In the genomic region with DNA sequence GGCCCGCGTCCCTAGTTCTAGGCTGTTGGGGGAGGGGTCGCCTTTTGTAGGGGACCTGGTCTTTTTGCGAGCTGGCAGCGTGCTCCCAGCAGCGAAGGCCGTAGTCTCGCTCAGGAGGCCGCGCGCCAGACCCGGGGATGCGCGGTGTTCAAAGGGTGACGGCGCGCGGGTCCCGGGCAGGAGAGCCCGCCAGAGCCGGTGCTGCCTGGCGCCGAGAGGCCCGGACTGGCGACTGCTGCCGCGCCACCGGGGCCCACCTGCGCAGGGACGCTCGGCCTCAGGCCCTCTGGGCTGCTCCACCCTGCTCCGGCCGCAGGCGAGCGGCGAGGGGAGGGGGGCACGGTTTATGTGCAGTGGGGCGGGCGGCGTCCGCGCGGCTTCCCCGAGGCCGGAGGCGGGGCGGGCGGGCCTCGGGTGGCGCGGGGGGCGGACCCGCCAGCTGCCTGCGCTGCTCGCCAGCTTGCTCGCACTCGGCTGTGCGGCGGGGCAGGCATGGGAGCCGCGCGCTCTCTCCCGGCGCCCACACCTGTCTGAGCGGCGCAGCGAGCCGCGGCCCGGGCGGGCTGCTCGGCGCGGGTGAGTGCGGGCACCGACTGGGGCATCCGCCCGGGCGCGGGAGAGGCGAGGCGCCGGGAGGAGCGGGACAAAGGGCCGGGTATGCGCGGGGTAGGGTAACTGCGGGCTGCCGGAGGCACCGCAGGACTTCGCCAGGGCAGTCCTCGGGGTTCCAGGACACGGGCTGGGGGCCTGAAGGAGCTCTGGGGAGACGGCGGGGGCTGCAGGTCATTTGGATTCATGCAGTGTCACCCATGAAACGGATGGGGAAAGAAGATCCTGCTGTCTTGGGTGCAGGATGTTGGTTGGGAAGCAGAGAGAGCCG, we compare ENCODE assay signal across 8 cellular contexts. TPM values are rescaled to one million over a fixed set of nuclear protein-coding genes. Genes with fewer than 3 reads are reported as not detected.
DNase-seq lines count a peak whose midpoint lies in the region; ATAC-seq and TF ChIP-seq lines count a peak whose summit lies in the region.

A gene with protein sequence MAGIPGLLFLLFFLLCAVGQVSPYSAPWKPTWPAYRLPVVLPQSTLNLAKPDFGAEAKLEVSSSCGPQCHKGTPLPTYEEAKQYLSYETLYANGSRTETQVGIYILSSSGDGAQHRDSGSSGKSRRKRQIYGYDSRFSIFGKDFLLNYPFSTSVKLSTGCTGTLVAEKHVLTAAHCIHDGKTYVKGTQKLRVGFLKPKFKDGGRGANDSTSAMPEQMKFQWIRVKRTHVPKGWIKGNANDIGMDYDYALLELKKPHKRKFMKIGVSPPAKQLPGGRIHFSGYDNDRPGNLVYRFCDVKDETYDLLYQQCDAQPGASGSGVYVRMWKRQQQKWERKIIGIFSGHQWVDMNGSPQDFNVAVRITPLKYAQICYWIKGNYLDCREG (plus strand): TSS at position 467 of the 880 bp plus-strand sequence. CDS start 7,102 bp downstream, outside the sequence.

- DNase-seq in COLO668 (lab: John Stamatoyannopoulos, UW; ENCODE audit: unreplicated experiment) (peak; percentile 86), H4 (ENCODE audit: low spot score) (peak; percentile 31), NT2/D1 (ENCODE audit: low read depth, low spot score) (peak; percentile 15), astrocyte of the cerebellum (ENCODE audit: low read depth) (no peak), hepatic stellate cell (ENCODE audit: low spot score) (peak; percentile 74), pulmonary artery endothelial cell (ENCODE audit: low read depth, low spot score) (no peak), inferior parietal cortex (ENCODE audit: extremely low spot score) (no peak)

- no peak for ATAC-seq in HG02938 (IDR thresholded peaks at IDR 0.05; ENCODE audit: unreplicated experiment)

- H3K4me1 ChIP-seq in NT2/D1 (ENCODE audit: insufficient read depth, insufficient read length), result no peaks in the 10 kb centered on the region

- TF ChIP-seq CTCF in astrocyte of the cerebellum (IDR thresholded peaks at IDR 0.05; ENCODE audit: low read depth, low read length, missing control alignments), result no peak

- H3K36me3 ChIP-seq in NT2/D1 (ENCODE audit: insufficient read depth, insufficient read length, low read length), result peaks cover 4% of the 10 kb centered on the region

- no peaks in the 10 kb centered on the region for H3K9me3 ChIP-seq in NT2/D1 (ENCODE audit: insufficient read depth, low read length)

- H3K27me3 ChIP-seq in NT2/D1 (ENCODE audit: insufficient read depth, insufficient read length), result peaks cover 27% of the 10 kb centered on the region

- H3K4me3 ChIP-seq in NT2/D1 (ENCODE audit: insufficient read length, low read depth) (peak within 1 kb of the TSS; percentile 57), astrocyte of the cerebellum (ENCODE audit: low read depth, low read length) (peak within 1 kb of the TSS; percentile 72)

- in situ Hi-C loops in astrocyte of the cerebellum (cut with HindIII; ENCODE audit: low sequenced_read_pairs), result loop anchor here (10.0 kb wide), 1 partner anchor 176 kb away; no protein-coding TSS in a partner anchor

- H3K9ac ChIP-seq in NT2/D1 (ENCODE audit: insufficient read length, low read depth), result peak within 1 kb of the TSS; percentile 74

RNA-seq across cellular contexts. Expression of the gene that starts here (rescaled TPM):
- 113 and 125 TPM in 2 replicates for total RNA-seq in H4 (2014; rRNA removed; shearing (Covaris generic))
- total RNA-seq in pulmonary artery endothelial cell, result 426 and 600 TPM in 2 replicates

Comparison
In these comparisons a context has a peak if more than half of its experiments do, and no peak if none do; other contexts are left out.
1. DNase-seq: peak in COLO668 (single experiment), H4 (single experiment), NT2/D1 (single experiment) and hepatic stellate cell (single experiment); none in astrocyte of the cerebellum (single experiment), pulmonary artery endothelial cell (single experiment) and inferior parietal cortex (single experiment).